Comparison of ENCODE assay signal across 1 cellular context in genomic region chr5:32298056-32298420, GRCh38.
TF ChIP-seq lines count a peak whose summit lies in the region.

No MANE protein-coding gene starts in this region.

TF ChIP-seq in HepG2, 621 proteins besides CTCF, POLR2A, EP300 and RAD21 (continued from another document):
- TF ChIP-seq UBTF (CRISPR knock-in tag; IDR thresholded peaks at IDR 0.05) (no peak), ZSCAN12 (CRISPR knock-in tag; IDR thresholded peaks at IDR 0.05) (no peak), ZMAT5 (CRISPR knock-in tag; IDR thresholded peaks at IDR 0.05; ENCODE audit: borderline replicate concordance, low read depth) (no peak), YEATS2 (CRISPR knock-in tag; IDR thresholded peaks at IDR 0.05; ENCODE audit: borderline replicate concordance) (no peak)
